ENCODE assay signal across 16 cellular contexts in genomic region chr10:63005246-63005645, GRCh38.
DNase-seq lines count a peak whose midpoint lies in the region; ATAC-seq, FAIRE-seq and TF ChIP-seq lines count a peak whose summit lies in the region.
"Had no signal": no experiment of that assay in that cellular context is flagged by ENCODE, and none has a peak within 500 bp of the region (broad histone marks: within the 10 kb centered on the region; RNA-seq: fewer than 3 reads in every experiment).

No MANE protein-coding gene starts in this region.

- no peak overlapping the region for H3K9ac ChIP-seq in astrocyte (ENCODE audit: low read length)
- H3K9ac ChIP-seq: BLaER1 treated with 17β-estradiol and CSF1 and Interleukin-3, amounts not matched to agents 10 nM and 100 nM had no signal

- H3K36me3 Mint-ChIP-seq in astrocyte (ENCODE audit: low read depth, unreplicated experiment) = no peaks in the 10 kb centered on the region

- TF ChIP-seq POLR2A in H54 (IDR thresholded peaks at IDR 0.05; ENCODE audit: low read depth, low read length) = no peak
- no peak for TF ChIP-seq POLR2A in uterus (IDR thresholded peaks at IDR 0.05)

- H3K79me2 ChIP-seq in astrocyte (ENCODE audit: insufficient read depth, low read length) = no peaks in the 10 kb centered on the region

- H2AFZ ChIP-seq in astrocyte (ENCODE audit: low read depth, low read length) = no peak overlapping the region

- no peaks in the 10 kb centered on the region for H3K4me1 ChIP-seq in astrocyte (ENCODE audit: insufficient read depth, low read length)
- H3K4me1 ChIP-seq in pancreas = no peaks in the 10 kb centered on the region
- no peaks in the 10 kb centered on the region for H3K4me1 ChIP-seq in uterus
- H3K4me1 ChIP-seq: BLaER1 treated with 17β-estradiol and CSF1 and Interleukin-3, amounts not matched to agents 10 nM and 100 nM had no signal

- H3K36me3 ChIP-seq in astrocyte (ENCODE audit: insufficient read depth, low read length) (no peaks in the 10 kb centered on the region), pancreas (no peaks in the 10 kb centered on the region), uterus (no peaks in the 10 kb centered on the region)
- H3K36me3 ChIP-seq: BLaER1 treated with 17β-estradiol and CSF1 and Interleukin-3, amounts not matched to agents 10 nM and 100 nM had no signal

- intact Hi-C loops in pancreas (cut with DNase I) (no loop called here), uterus (cut with DNase I; ENCODE audit: low total_unique reads) (no loop called here), dorsolateral prefrontal cortex (cut with DNase I) (no loop called here)

- no peaks in the 10 kb centered on the region for H4K20me1 ChIP-seq in astrocyte (ENCODE audit: insufficient read depth, low read length)
- H4K20me1 ChIP-seq: BLaER1 treated with 17β-estradiol and CSF1 and Interleukin-3, amounts not matched to agents 10 nM and 100 nM had no signal

- H3K4me3 Mint-ChIP-seq in astrocyte (ENCODE audit: unreplicated experiment) = no peak overlapping the region
- H3K4me3 Mint-ChIP-seq: activated CD4-positive, alpha-beta T cell treated with anti-CD3 and anti-CD28 coated beads, Interleukin-2, amount 10 ng/mL, durations not matched to agents 24 days and 14 days had no signal

- H3K27me3 ChIP-seq in astrocyte (ENCODE audit: insufficient read depth, low read length) (peaks cover 7% of the 10 kb centered on the region), pancreas (no peaks in the 10 kb centered on the region), uterus (no peaks in the 10 kb centered on the region), dorsolateral prefrontal cortex (peaks cover 0 to 6% (median 0%) of the 10 kb centered on the region in 45 donors)
- H3K27me3 ChIP-seq: BLaER1 treated with 17β-estradiol and CSF1 and Interleukin-3, amounts not matched to agents 10 nM and 100 nM had no signal

- TF ChIP-seq CTCF in AG09309 (IDR thresholded peaks at IDR 0.05; ENCODE audit: control insufficient read depth, insufficient read depth, low read depth, low read length, missing control alignments) = no peak
- no peak for TF ChIP-seq CTCF in astrocyte (IDR thresholded peaks at IDR 0.05; ENCODE audit: insufficient read depth, low read depth, low read length)
- TF ChIP-seq CTCF in fibroblast of villous mesenchyme (IDR thresholded peaks at IDR 0.05; ENCODE audit: insufficient read depth, low read depth, low read length) = no peak
- TF ChIP-seq CTCF in pancreas (IDR thresholded peaks at IDR 0.05) = no peak
- TF ChIP-seq CTCF in uterus (IDR thresholded peaks at IDR 0.05) = no peak
- TF ChIP-seq CTCF in dorsolateral prefrontal cortex (IDR thresholded peaks at IDR 0.05 in 54 of 56, conservative IDR thresholded peaks at IDR 0.05 in 2 of 56; ENCODE audit: low read depth in 1 of 56, partially characterized antibody in 56 of 56) = no peak

- H3K27ac Mint-ChIP-seq in astrocyte (ENCODE audit: unreplicated experiment) = no peak overlapping the region
- H3K27ac Mint-ChIP-seq: activated CD4-positive, alpha-beta T cell treated with anti-CD3 and anti-CD28 coated beads, Interleukin-2, amount 10 ng/mL, durations not matched to agents 24 days and 14 days had no signal

- peak; percentile 23 for DNase-seq in AG09309 (ENCODE audit: low read depth)
- no peak for DNase-seq in H54 (ENCODE audit: insufficient read length, low spot score)
- peak; percentile 83 for DNase-seq in astrocyte (ENCODE audit: low read depth)
- DNase-seq in fibroblast of villous mesenchyme (ENCODE audit: low read depth) = peak; percentile 84
- no peak for DNase-seq in pancreas
- DNase-seq in uterus = no peak
- no peak for DNase-seq in ureter (ENCODE audit: low spot score)
- DNase-seq in dorsolateral prefrontal cortex = no peak
- DNase-seq: activated CD4-positive, alpha-beta T cell treated with anti-CD3 and anti-CD28 coated beads, Interleukin-2, amount 10 ng/mL, durations not matched to agents 24 days and 14 days; DMS153; glutamatergic neuron; occipital lobe; SHP77; T-helper 9 cell had no signal

- H3K27me3 Mint-ChIP-seq in astrocyte (ENCODE audit: low read depth, unreplicated experiment) = peaks cover 6% of the 10 kb centered on the region

- no peaks in the 10 kb centered on the region for H3K9me3 Mint-ChIP-seq in astrocyte (ENCODE audit: unreplicated experiment)
- H3K9me3 Mint-ChIP-seq: activated CD4-positive, alpha-beta T cell treated with anti-CD3 and anti-CD28 coated beads, Interleukin-2, amount 10 ng/mL, durations not matched to agents 24 days and 14 days had no signal

- no peak overlapping the region for H3K4me3 ChIP-seq in AG09309 (ENCODE audit: control insufficient read depth, low read depth, low read length)
- H3K4me3 ChIP-seq in astrocyte (ENCODE audit: insufficient read depth, low read depth, low read length) = no peak overlapping the region
- H3K4me3 ChIP-seq in fibroblast of villous mesenchyme (ENCODE audit: low read depth, low read length) = no peak overlapping the region
- no peak overlapping the region for H3K4me3 ChIP-seq in pancreas
- no peak overlapping the region for H3K4me3 ChIP-seq in uterus
- H3K4me3 ChIP-seq in dorsolateral prefrontal cortex = no peak overlapping the region
- H3K4me3 ChIP-seq: BLaER1 treated with 17β-estradiol and CSF1 and Interleukin-3, amounts not matched to agents 10 nM and 100 nM had no signal

- no peak overlapping the region for H3K4me2 ChIP-seq in astrocyte (ENCODE audit: low read length)
- H3K4me2 ChIP-seq: BLaER1 treated with 17β-estradiol and CSF1 and Interleukin-3, amounts not matched to agents 10 nM and 100 nM had no signal

- H3K4me1 Mint-ChIP-seq in astrocyte (ENCODE audit: low read depth, unreplicated experiment) = no peaks in the 10 kb centered on the region

- 31 to 48% methylated on average over 3 of the region's 3 CpGs for WGBS in pancreas, 2 donors

- H3K9me3 ChIP-seq in astrocyte (ENCODE audit: insufficient read depth, low read depth, low read length) (peaks cover 2% of the 10 kb centered on the region), pancreas (no peaks in the 10 kb centered on the region), uterus (no peaks in the 10 kb centered on the region)
- H3K9me3 ChIP-seq: BLaER1 treated with 17β-estradiol and CSF1 and Interleukin-3, amounts not matched to agents 10 nM and 100 nM had no signal

- no peak overlapping the region for H3K27ac ChIP-seq in astrocyte (ENCODE audit: low read depth, low read length)
- no peak overlapping the region for H3K27ac ChIP-seq in pancreas
- no peak overlapping the region for H3K27ac ChIP-seq in uterus
- H3K27ac ChIP-seq in dorsolateral prefrontal cortex = no peak overlapping the region
- H3K27ac ChIP-seq: BLaER1 treated with 17β-estradiol and CSF1 and Interleukin-3, amounts not matched to agents 10 nM and 100 nM had no signal

- ATAC-seq in pancreas = no peak

- FAIRE-seq in H54 (lab: Jason Lieb, UNC) = peak; percentile 78
- FAIRE-seq in astrocyte (lab: Jason Lieb, UNC) = no peak
- FAIRE-seq in pancreas (lab: Jason Lieb, UNC) = no peak
- FAIRE-seq: islet of Langerhans had no signal

Comparison
In these comparisons a context has a peak if more than half of its experiments do, and no peak if none do; other contexts are left out.
1. DNase-seq: peak in AG09309 (single experiment), astrocyte (single experiment) and fibroblast of villous mesenchyme (single experiment); none in H54 (single experiment), pancreas (0 of 6), uterus (0 of 2), ureter (single experiment) and dorsolateral prefrontal cortex (0 of 10).